In genomic region chr6:3311798-3312197, GRCh38 we compare ENCODE assay signal across 1 cellular context.
TF ChIP-seq lines count a peak whose summit lies in the region.

No MANE protein-coding gene starts in this region.

TF ChIP-seq in SK-N-SH, 30 proteins besides CTCF, POLR2A, EP300 and RAD21:
- TF ChIP-seq FOSL2 (IDR thresholded peaks at IDR 0.05; ENCODE audit: borderline replicate concordance, low read depth) (no peak), TEAD4 (IDR thresholded peaks at IDR 0.05; ENCODE audit: borderline replicate concordance, insufficient read depth) (no peak), RXRA (IDR thresholded peaks at IDR 0.05; ENCODE audit: borderline replicate concordance, low read depth) (no peak), PBX3 (IDR thresholded peaks at IDR 0.05) (no peak), SIN3A (IDR thresholded peaks at IDR 0.05; ENCODE audit: borderline replicate concordance, low read depth, low read length) (no peak), GABPA (IDR thresholded peaks at IDR 0.05; ENCODE audit: low read depth) (no peak), YY1 (IDR thresholded peaks at IDR 0.05; ENCODE audit: low read depth) (no peak), CHD2 (IDR thresholded peaks at IDR 0.05; ENCODE audit: low read length, partially characterized antibody) (no peak), REST (IDR thresholded peaks at IDR 0.05; ENCODE audit: low read depth, low read length) (no peak), ELF1 (IDR thresholded peaks at IDR 0.05) (no peak)
